Comparison of ENCODE assay signal across 12 cellular contexts in genomic region chr7:16129431-16130126, GRCh38.
A peak's percentile ranks its signal among the peaks of the same experiment; 100 is the strongest.
DNase-seq lines count a peak whose midpoint lies in the region; ATAC-seq and TF ChIP-seq lines count a peak whose summit lies in the region.
"Had no signal": no experiment of that assay in that cellular context is flagged by ENCODE, and none has a peak within 500 bp of the region (broad histone marks: within the 10 kb centered on the region; RNA-seq: fewer than 3 reads in every experiment).

No MANE protein-coding gene starts in this region.

- no peak for TF ChIP-seq RAD21 in SK-N-SH (IDR thresholded peaks at IDR 0.05; ENCODE audit: low read length)

- intact Hi-C loops in left ventricle myocardium superior (cut with micrococcal nuclease): no loop called here
- intact Hi-C loops in left cardiac atrium (cut with DNase I): no loop called here
- intact Hi-C loops in aorta (cut with DNase I): no loop called here
- intact Hi-C loops in colonic mucosa (cut with DNase I): no loop called here

- H3K4me1 ChIP-seq in SK-N-SH (ENCODE audit: control insufficient read depth in 1 of 2, insufficient read depth in 2 of 2, low read depth in 1 of 2, low read length in 1 of 2): peaks cover 2 to 8% of the 10 kb centered on the region in 2 experiments; a peak in 3 of 4 replicates
- peaks cover 21% of the 10 kb centered on the region for H3K4me1 ChIP-seq in foreskin keratinocyte
- no peaks in the 10 kb centered on the region for H3K4me1 ChIP-seq in aorta (ENCODE audit: control insufficient read depth in 1 of 2, insufficient read depth in 2 of 2, low read length in 2 of 2)
- H3K4me1 ChIP-seq in colonic mucosa: no peaks in the 10 kb centered on the region
- H3K4me1 ChIP-seq in CD8-positive, alpha-beta memory T cell (ENCODE audit: insufficient read depth, low read length): no peaks in the 10 kb centered on the region
- H3K4me1 ChIP-seq: pancreas had no signal

- no peaks in the 10 kb centered on the region for H3K79me2 ChIP-seq in SK-N-SH (ENCODE audit: insufficient read depth)

- no peaks in the 10 kb centered on the region for H3K36me3 ChIP-seq in SK-N-SH (replicated peaks in 1 of 2; ENCODE audit: control insufficient read depth in 1 of 2, insufficient read depth in 2 of 2, low read length in 1 of 2)
- no peaks in the 10 kb centered on the region for H3K36me3 ChIP-seq in aorta (ENCODE audit: control insufficient read depth in 1 of 2, insufficient read depth in 2 of 2, low read length in 1 of 2)
- H3K36me3 ChIP-seq in colonic mucosa: no peaks in the 10 kb centered on the region
- H3K36me3 ChIP-seq in CD8-positive, alpha-beta memory T cell (ENCODE audit: insufficient read depth, low read length): no peaks in the 10 kb centered on the region
- H3K36me3 ChIP-seq: pancreas had no signal

- H3K9ac ChIP-seq in SK-N-SH (peak overlapping the region; percentile 19; the same call in 1 of the 2 replicates), colonic mucosa (ENCODE audit: low read depth in 2 of 2, low read length in 2 of 2) (no peak overlapping the region)

- H3K4me3 ChIP-seq in SK-N-SH (ENCODE audit: low read depth in 2 of 2, low read length in 1 of 2): peak overlapping the region; percentile 7 to 21; a peak in 3 of 4 replicates
- H3K4me3 ChIP-seq in aorta (ENCODE audit: low read length in 2 of 2): no peak overlapping the region
- H3K4me3 ChIP-seq in colonic mucosa: no peak overlapping the region
- H3K4me3 ChIP-seq in CD8-positive, alpha-beta memory T cell (ENCODE audit: low read length): no peak overlapping the region
- H3K4me3 ChIP-seq: pancreas had no signal

- no peak for DNase-seq in left ventricle myocardium superior
- DNase-seq in left cardiac atrium: no peak
- DNase-seq in SK-N-SH: no peak
- peak; percentile 75 to 91 for DNase-seq in foreskin keratinocyte
- DNase-seq in aorta: no peak
- no peak for DNase-seq in SKM-1 (lab: John Stamatoyannopoulos, UW; ENCODE audit: unreplicated experiment)
- DNase-seq in colonic mucosa: no peak
- DNase-seq in CD8-positive, alpha-beta memory T cell: no peak
- DNase-seq: activated CD4-positive, alpha-beta T cell treated with anti-CD3 and anti-CD28 coated beads for 48 hours; GOT3; pancreas had no signal

- TF ChIP-seq CTCF in SK-N-SH (IDR thresholded peaks at IDR 0.05) (no peak), foreskin keratinocyte (conservative IDR thresholded peaks at IDR 0.05) (no peak), colonic mucosa (IDR thresholded peaks at IDR 0.05) (no peak)

- peak; percentile 42 to 83; a peak in 3 of 4 replicates for TF ChIP-seq EP300 in SK-N-SH (IDR thresholded peaks at IDR 0.05; ENCODE audit: borderline replicate concordance in 1 of 2, low read depth in 1 of 2, low read length in 1 of 2)

- POLR2A ChIA-PET in SK-N-SH (lab: Yijun Ruan, JAX): no interaction called here
- POLR2A ChIA-PET in CD8-positive, alpha-beta memory T cell (lab: Charles Lee): no interaction called here

- no peaks in the 10 kb centered on the region for H3K27me3 Mint-ChIP-seq in CD8-positive, alpha-beta memory T cell

- H4K20me1 ChIP-seq in SK-N-SH (ENCODE audit: insufficient read depth): no peaks in the 10 kb centered on the region

- peak overlapping the region; percentile 35 for H3K4me2 ChIP-seq in SK-N-SH

- CTCF ChIA-PET in SK-N-SH (lab: Yijun Ruan, JAX): interaction anchor here (1.4 kb wide), 1 partner anchor 14 kb away, joined by 4 read pairs; no protein-coding TSS in a partner anchor
- CTCF ChIA-PET in CD8-positive, alpha-beta memory T cell (lab: Charles Lee): no interaction called here

- H3K9me2 ChIP-seq in SK-N-SH: no peaks in the 10 kb centered on the region

- H3K27me3 ChIP-seq in SK-N-SH (ENCODE audit: insufficient read depth): no peaks in the 10 kb centered on the region
- no peaks in the 10 kb centered on the region for H3K27me3 ChIP-seq in foreskin keratinocyte
- H3K27me3 ChIP-seq in aorta (ENCODE audit: control insufficient read depth in 1 of 2, insufficient read depth in 2 of 2, low read length in 1 of 2): no peaks in the 10 kb centered on the region
- H3K27me3 ChIP-seq in colonic mucosa: no peaks in the 10 kb centered on the region
- no peaks in the 10 kb centered on the region for H3K27me3 ChIP-seq in CD8-positive, alpha-beta memory T cell (ENCODE audit: insufficient read depth, low read length, poor library complexity, severe bottlenecking)
- H3K27me3 ChIP-seq: pancreas had no signal

- H3K27ac ChIP-seq in SK-N-SH (ENCODE audit: low read depth in 2 of 2, low read length in 1 of 2): peak overlapping the region; percentile 65 to 87
- peak overlapping the region; percentile 10 for H3K27ac ChIP-seq in foreskin keratinocyte
- H3K27ac ChIP-seq in aorta (ENCODE audit: low read depth in 1 of 2, low read length in 2 of 2): no peak overlapping the region
- H3K27ac ChIP-seq in colonic mucosa: no peak overlapping the region
- no peak overlapping the region for H3K27ac ChIP-seq in CD8-positive, alpha-beta memory T cell (ENCODE audit: low read depth, low read length)
- H3K27ac ChIP-seq: C4-2B had no signal

- peak overlapping the region; percentile 63; the same call in 1 of the 2 replicates for H2AFZ ChIP-seq in SK-N-SH (ENCODE audit: low read depth)

- H3K9me3 ChIP-seq in SK-N-SH: no peaks in the 10 kb centered on the region
- H3K9me3 ChIP-seq in aorta (ENCODE audit: control insufficient read depth, low read length): no peaks in the 10 kb centered on the region
- H3K9me3 ChIP-seq in colonic mucosa: no peaks in the 10 kb centered on the region
- H3K9me3 ChIP-seq in CD8-positive, alpha-beta memory T cell (ENCODE audit: low read length): no peaks in the 10 kb centered on the region
- H3K9me3 ChIP-seq: pancreas had no signal

- 3% methylated on average over 4 of the region's 4 CpGs for WGBS in SK-N-SH (ENCODE audit: low lambda C conversion rate)
- 56 to 61% methylated on average over 4 of the region's 4 CpGs for WGBS in aorta, 2 donors

- H3K27ac Mint-ChIP-seq in CD8-positive, alpha-beta memory T cell: peak overlapping the region in 1 of 8 donors; percentile 33

- H3K36me3 Mint-ChIP-seq in CD8-positive, alpha-beta memory T cell: peaks cover 0 to 3% (median 0%) of the 10 kb centered on the region in 3 donors

- no peak overlapping the region for H3K4me3 Mint-ChIP-seq in CD8-positive, alpha-beta memory T cell

- H3F3A ChIP-seq in SK-N-SH (replicated peaks; ENCODE audit: insufficient read depth): peaks cover 18% of the 10 kb centered on the region

- no peaks in the 10 kb centered on the region for H3K4me1 Mint-ChIP-seq in CD8-positive, alpha-beta memory T cell

- peaks cover 0 to 7% (median 2%) of the 10 kb centered on the region in 5 donors for H3K9me3 Mint-ChIP-seq in CD8-positive, alpha-beta memory T cell

- ATAC-seq in left ventricle myocardium superior: peak; percentile 12
- ATAC-seq in left cardiac atrium: no peak
- peak; percentile 96 for ATAC-seq in foreskin keratinocyte
- ATAC-seq in aorta (ENCODE audit: low FRiP score): no peak
- ATAC-seq: pancreas had no signal

TF ChIP-seq in SK-N-SH, 30 proteins besides CTCF, POLR2A, EP300 and RAD21 (continues in another document):
- TF ChIP-seq RCOR1 (IDR thresholded peaks at IDR 0.05; ENCODE audit: low read length) (no peak), TCF12 (IDR thresholded peaks at IDR 0.05) (peak; percentile 98), RFX5 (IDR thresholded peaks at IDR 0.05; ENCODE audit: low read length) (no peak), SMC3 (IDR thresholded peaks at IDR 0.05; ENCODE audit: low read depth, low read length) (no peak), GATA2 (CRISPR knock-in tag; IDR thresholded peaks at IDR 0.05) (no peak), MEF2A (IDR thresholded peaks at IDR 0.05; ENCODE audit: borderline replicate concordance, low read depth) (peak; percentile 91), ELF1 (IDR thresholded peaks at IDR 0.05) (peak; percentile 86)
- TF ChIP-seq, protein P1, sequence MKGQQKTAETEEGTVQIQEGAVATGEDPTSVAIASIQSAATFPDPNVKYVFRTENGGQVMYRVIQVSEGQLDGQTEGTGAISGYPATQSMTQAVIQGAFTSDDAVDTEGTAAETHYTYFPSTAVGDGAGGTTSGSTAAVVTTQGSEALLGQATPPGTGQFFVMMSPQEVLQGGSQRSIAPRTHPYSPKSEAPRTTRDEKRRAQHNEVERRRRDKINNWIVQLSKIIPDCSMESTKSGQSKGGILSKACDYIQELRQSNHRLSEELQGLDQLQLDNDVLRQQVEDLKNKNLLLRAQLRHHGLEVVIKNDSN (IDR thresholded peaks at IDR 0.05; ENCODE audit: borderline replicate concordance, low read depth): no peak
- TF ChIP-seq, protein P2, sequence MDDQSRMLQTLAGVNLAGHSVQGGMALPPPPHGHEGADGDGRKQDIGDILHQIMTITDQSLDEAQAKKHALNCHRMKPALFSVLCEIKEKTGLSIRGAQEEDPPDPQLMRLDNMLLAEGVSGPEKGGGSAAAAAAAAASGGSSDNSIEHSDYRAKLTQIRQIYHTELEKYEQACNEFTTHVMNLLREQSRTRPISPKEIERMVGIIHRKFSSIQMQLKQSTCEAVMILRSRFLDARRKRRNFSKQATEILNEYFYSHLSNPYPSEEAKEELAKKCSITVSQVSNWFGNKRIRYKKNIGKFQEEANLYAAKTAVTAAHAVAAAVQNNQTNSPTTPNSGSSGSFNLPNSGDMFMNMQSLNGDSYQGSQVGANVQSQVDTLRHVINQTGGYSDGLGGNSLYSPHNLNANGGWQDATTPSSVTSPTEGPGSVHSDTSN (IDR thresholded peaks at IDR 0.05): peak; percentile 87
- TF ChIP-seq, protein P3, sequence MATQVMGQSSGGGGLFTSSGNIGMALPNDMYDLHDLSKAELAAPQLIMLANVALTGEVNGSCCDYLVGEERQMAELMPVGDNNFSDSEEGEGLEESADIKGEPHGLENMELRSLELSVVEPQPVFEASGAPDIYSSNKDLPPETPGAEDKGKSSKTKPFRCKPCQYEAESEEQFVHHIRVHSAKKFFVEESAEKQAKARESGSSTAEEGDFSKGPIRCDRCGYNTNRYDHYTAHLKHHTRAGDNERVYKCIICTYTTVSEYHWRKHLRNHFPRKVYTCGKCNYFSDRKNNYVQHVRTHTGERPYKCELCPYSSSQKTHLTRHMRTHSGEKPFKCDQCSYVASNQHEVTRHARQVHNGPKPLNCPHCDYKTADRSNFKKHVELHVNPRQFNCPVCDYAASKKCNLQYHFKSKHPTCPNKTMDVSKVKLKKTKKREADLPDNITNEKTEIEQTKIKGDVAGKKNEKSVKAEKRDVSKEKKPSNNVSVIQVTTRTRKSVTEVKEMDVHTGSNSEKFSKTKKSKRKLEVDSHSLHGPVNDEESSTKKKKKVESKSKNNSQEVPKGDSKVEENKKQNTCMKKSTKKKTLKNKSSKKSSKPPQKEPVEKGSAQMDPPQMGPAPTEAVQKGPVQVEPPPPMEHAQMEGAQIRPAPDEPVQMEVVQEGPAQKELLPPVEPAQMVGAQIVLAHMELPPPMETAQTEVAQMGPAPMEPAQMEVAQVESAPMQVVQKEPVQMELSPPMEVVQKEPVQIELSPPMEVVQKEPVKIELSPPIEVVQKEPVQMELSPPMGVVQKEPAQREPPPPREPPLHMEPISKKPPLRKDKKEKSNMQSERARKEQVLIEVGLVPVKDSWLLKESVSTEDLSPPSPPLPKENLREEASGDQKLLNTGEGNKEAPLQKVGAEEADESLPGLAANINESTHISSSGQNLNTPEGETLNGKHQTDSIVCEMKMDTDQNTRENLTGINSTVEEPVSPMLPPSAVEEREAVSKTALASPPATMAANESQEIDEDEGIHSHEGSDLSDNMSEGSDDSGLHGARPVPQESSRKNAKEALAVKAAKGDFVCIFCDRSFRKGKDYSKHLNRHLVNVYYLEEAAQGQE (IDR thresholded peaks at IDR 0.05; ENCODE audit: low read depth, low read length): no peak

Comparison
In these comparisons a context has a peak if more than half of its experiments do, and no peak if none do; other contexts are left out.
1. ATAC-seq: peak in left ventricle myocardium superior (single experiment) and foreskin keratinocyte (single experiment); none in left cardiac atrium (0 of 2) and aorta (single experiment).
2. DNase-seq: peak in foreskin keratinocyte (2 of 2); none in left ventricle myocardium superior (single experiment), left cardiac atrium (single experiment), SK-N-SH (single experiment), aorta (0 of 2), SKM-1 (single experiment), colonic mucosa (single experiment) and CD8-positive, alpha-beta memory T cell (0 of 5).
3. H3K27ac ChIP-seq: peak in SK-N-SH (2 of 2) and foreskin keratinocyte (single experiment); none in aorta (0 of 2), colonic mucosa (single experiment) and CD8-positive, alpha-beta memory T cell (single experiment).
4. H3K4me3 ChIP-seq: peak in SK-N-SH (2 of 2); none in aorta (0 of 2), colonic mucosa (single experiment) and CD8-positive, alpha-beta memory T cell (single experiment).